ENCODE assay signal across 8 cellular contexts in the genomic region with DNA sequence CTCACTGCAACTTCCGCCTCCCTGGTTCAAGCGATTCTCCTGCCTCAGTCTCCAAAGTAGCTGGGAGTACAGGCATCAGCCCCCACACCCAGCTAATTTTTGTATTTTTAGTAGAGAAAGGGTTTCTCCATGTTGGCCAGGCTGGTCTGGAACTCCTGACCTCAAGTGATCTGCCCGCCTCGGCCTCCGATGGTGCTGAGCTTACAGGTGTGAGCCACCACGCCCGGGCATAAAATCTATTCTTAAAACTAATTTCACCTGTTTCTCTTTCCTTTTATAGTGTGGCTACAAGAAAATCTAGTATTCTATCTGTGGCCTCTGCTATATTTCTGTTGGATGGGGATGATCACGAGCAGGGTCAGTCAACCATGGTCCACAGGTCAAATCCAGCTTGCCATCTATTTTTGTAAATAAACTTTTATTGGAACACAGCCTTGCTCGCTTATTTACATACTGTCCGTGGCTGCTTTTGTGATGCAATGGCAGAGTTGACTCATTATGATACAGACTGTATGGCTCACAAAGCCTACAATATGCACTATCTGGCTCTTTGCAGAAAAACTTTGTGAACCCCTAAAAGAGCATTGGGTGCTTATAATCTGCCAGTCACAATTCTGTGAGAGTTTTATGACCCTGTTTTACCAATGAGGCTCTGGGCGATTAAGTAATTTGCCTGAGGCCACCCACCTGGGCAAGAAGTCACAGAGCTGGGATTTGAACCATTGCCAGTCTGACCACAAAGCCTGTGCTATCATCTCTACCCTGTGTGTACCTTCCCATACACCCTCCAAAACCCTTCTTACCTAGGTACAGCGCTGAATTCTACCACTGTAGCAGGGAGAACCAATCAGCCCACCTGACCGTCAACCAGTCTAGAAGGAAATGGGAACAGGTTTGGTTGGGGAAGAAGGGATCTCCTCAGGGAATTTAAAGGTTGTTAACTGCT. TPM values are rescaled to one million over a fixed set of nuclear protein-coding genes. Genes with fewer than 3 reads are reported as not detected.
DNase-seq lines count a peak whose midpoint lies in the region; ATAC-seq and TF ChIP-seq lines count a peak whose summit lies in the region.

No MANE protein-coding gene starts in this region.

- no peaks in the 10 kb centered on the region for H3K9me2 ChIP-seq in OCI-LY7 (ENCODE audit: insufficient read depth, low read length)

- H3K4me3 ChIP-seq in OCI-LY7 (ENCODE audit: low read depth, low read length, poor library complexity, severe bottlenecking) (no peak overlapping the region), testis (no peak overlapping the region)

- peaks cover 13 to 20% of the 10 kb centered on the region in 2 donors for H3K4me1 Mint-ChIP-seq in natural killer cell treated with Interleukin-12 subunit alpha and Interleukin-12 subunit beta and Interleukin-15 and Interleukin-18, amount 100 ng/mL, for 72 hours (ENCODE audit: low read depth in 2 of 2)
- H3K4me1 Mint-ChIP-seq in natural killer cell, result peaks cover 5% of the 10 kb centered on the region in 2 donors
- peaks cover 11% of the 10 kb centered on the region for H3K4me1 Mint-ChIP-seq in central memory CD8-positive, alpha-beta T cell
- H3K4me1 Mint-ChIP-seq in stimulated activated memory B cell treated with anti-CD40 and anti-IgM and Interleukin-4, amounts not matched to agents 10 μg/mL and 1 μg/mL and 100 μg/mL, for 72 hours, result peaks cover 26% of the 10 kb centered on the region

- no peaks in the 10 kb centered on the region for H3K79me2 ChIP-seq in OCI-LY7 (ENCODE audit: insufficient read depth, low read depth, low read length)

- DNase-seq in natural killer cell treated with Interleukin-12 subunit alpha and Interleukin-12 subunit beta and Interleukin-15 and Interleukin-18, amount 100 ng/mL, for 72 hours (ENCODE audit: low spot score), result no peak
- no peak for DNase-seq in natural killer cell
- no peak for DNase-seq in OCI-LY7 (ENCODE audit: low spot score)
- DNase-seq in central memory CD8-positive, alpha-beta T cell (ENCODE audit: low spot score in 2 of 2), result no peak
- DNase-seq in testis, result no peak
- DNase-seq in NCI-H1092 (lab: John Stamatoyannopoulos, UW), result no peak

- H4K20me1 ChIP-seq in OCI-LY7 (ENCODE audit: insufficient read depth, low read length), result no peaks in the 10 kb centered on the region

- H3K4me1 ChIP-seq in OCI-LY7 (ENCODE audit: insufficient read depth, low read length, poor library complexity, severe bottlenecking), result peaks cover 13% of the 10 kb centered on the region
- no peaks in the 10 kb centered on the region for H3K4me1 ChIP-seq in testis

- H2AFZ ChIP-seq in OCI-LY7 (ENCODE audit: low read length), result no peak overlapping the region

- WGBS in testis, 2 donors, result 88 to 91% methylated on average over 13 of the region's 13 CpGs

- TF ChIP-seq CTCF in natural killer cell (IDR thresholded peaks at IDR 0.05) (no peak), OCI-LY7 (conservative IDR thresholded peaks at IDR 0.05; ENCODE audit: low read length) (no peak), testis (IDR thresholded peaks at IDR 0.05) (no peak)

- peak overlapping the region; percentile 27 for H3K4me2 ChIP-seq in OCI-LY7 (ENCODE audit: low read length)

- POLR2A ChIA-PET in OCI-LY7 (lab: Charles Lee), result interaction anchor here (0.7 to 1.2 kb wide), 2 partner anchors 13 to 146 kb away, joined by 3 to 7 read pairs; no protein-coding TSS in a partner anchor

- peaks cover 6 to 18% of the 10 kb centered on the region in 2 donors for H3K27me3 Mint-ChIP-seq in natural killer cell treated with Interleukin-12 subunit alpha and Interleukin-12 subunit beta and Interleukin-15 and Interleukin-18, amount 100 ng/mL, for 72 hours
- peaks cover 14 to 16% of the 10 kb centered on the region in 2 donors for H3K27me3 Mint-ChIP-seq in natural killer cell (ENCODE audit: low read depth in 2 of 2)
- peaks cover 15% of the 10 kb centered on the region for H3K27me3 Mint-ChIP-seq in central memory CD8-positive, alpha-beta T cell
- peaks cover 15% of the 10 kb centered on the region for H3K27me3 Mint-ChIP-seq in stimulated activated memory B cell treated with anti-CD40 and anti-IgM and Interleukin-4, amounts not matched to agents 10 μg/mL and 1 μg/mL and 100 μg/mL, for 72 hours

- no peaks in the 10 kb centered on the region for H3K27me3 ChIP-seq in testis

- no peaks in the 10 kb centered on the region for H3K9me3 Mint-ChIP-seq in natural killer cell treated with Interleukin-12 subunit alpha and Interleukin-12 subunit beta and Interleukin-15 and Interleukin-18, amount 100 ng/mL, for 72 hours
- H3K9me3 Mint-ChIP-seq in natural killer cell, result no peaks in the 10 kb centered on the region
- no peaks in the 10 kb centered on the region for H3K9me3 Mint-ChIP-seq in central memory CD8-positive, alpha-beta T cell
- no peaks in the 10 kb centered on the region for H3K9me3 Mint-ChIP-seq in stimulated activated memory B cell treated with anti-CD40 and anti-IgM and Interleukin-4, amounts not matched to agents 10 μg/mL and 1 μg/mL and 100 μg/mL, for 72 hours

- H3K36me3 ChIP-seq in OCI-LY7 (ENCODE audit: insufficient read depth, low read length) (no peaks in the 10 kb centered on the region), testis (ENCODE audit: low read depth, missing control alignments) (no peaks in the 10 kb centered on the region)

- BruUV-seq in OCI-LY7 (replicated peaks; lab: Mats Ljungman, UMichigan), result no TSS peak

- peak; percentile 79 to 82 for ATAC-seq in natural killer cell treated with Interleukin-12 subunit alpha and Interleukin-12 subunit beta and Interleukin-15 and Interleukin-18, amount 100 ng/mL, for 72 hours
- no peak for ATAC-seq in natural killer cell
- peak; percentile 63 for ATAC-seq in HG03025 (IDR thresholded peaks at IDR 0.05; ENCODE audit: low FRiP score, unreplicated experiment)
- ATAC-seq in central memory CD8-positive, alpha-beta T cell (replicated peaks; ENCODE audit: extremely low read depth, poor library complexity, severe bottlenecking), result peak; percentile 28
- peak; percentile 87 for ATAC-seq in stimulated activated memory B cell treated with anti-CD40 and anti-IgM and Interleukin-4, amounts not matched to agents 10 μg/mL and 1 μg/mL and 100 μg/mL, for 72 hours

- no peaks in the 10 kb centered on the region for H3K9me3 ChIP-seq in OCI-LY7 (ENCODE audit: low read length)
- no peaks in the 10 kb centered on the region for H3K9me3 ChIP-seq in testis

- peak overlapping the region; percentile 16 for H3K4me3 Mint-ChIP-seq in natural killer cell treated with Interleukin-12 subunit alpha and Interleukin-12 subunit beta and Interleukin-15 and Interleukin-18, amount 100 ng/mL, for 72 hours
- H3K4me3 Mint-ChIP-seq in natural killer cell, result no peak overlapping the region
- H3K4me3 Mint-ChIP-seq in central memory CD8-positive, alpha-beta T cell, result no peak overlapping the region
- peak overlapping the region; percentile 29 for H3K4me3 Mint-ChIP-seq in stimulated activated memory B cell treated with anti-CD40 and anti-IgM and Interleukin-4, amounts not matched to agents 10 μg/mL and 1 μg/mL and 100 μg/mL, for 72 hours

- peak overlapping the region in 1 of 2 donors; percentile 64 for H3K27ac Mint-ChIP-seq in natural killer cell treated with Interleukin-12 subunit alpha and Interleukin-12 subunit beta and Interleukin-15 and Interleukin-18, amount 100 ng/mL, for 72 hours
- no peak overlapping the region for H3K27ac Mint-ChIP-seq in natural killer cell
- peak overlapping the region; percentile 41 for H3K27ac Mint-ChIP-seq in central memory CD8-positive, alpha-beta T cell (ENCODE audit: low read depth)
- peak overlapping the region; percentile 49 for H3K27ac Mint-ChIP-seq in stimulated activated memory B cell treated with anti-CD40 and anti-IgM and Interleukin-4, amounts not matched to agents 10 μg/mL and 1 μg/mL and 100 μg/mL, for 72 hours

- no peak for TF ChIP-seq POLR2A in testis (IDR thresholded peaks at IDR 0.05)

- no peaks in the 10 kb centered on the region for H3K36me3 Mint-ChIP-seq in natural killer cell treated with Interleukin-12 subunit alpha and Interleukin-12 subunit beta and Interleukin-15 and Interleukin-18, amount 100 ng/mL, for 72 hours
- H3K36me3 Mint-ChIP-seq in natural killer cell, result no peaks in the 10 kb centered on the region
- H3K36me3 Mint-ChIP-seq in central memory CD8-positive, alpha-beta T cell (ENCODE audit: insufficient read depth), result no peaks in the 10 kb centered on the region
- no peaks in the 10 kb centered on the region for H3K36me3 Mint-ChIP-seq in stimulated activated memory B cell treated with anti-CD40 and anti-IgM and Interleukin-4, amounts not matched to agents 10 μg/mL and 1 μg/mL and 100 μg/mL, for 72 hours

- H3K27ac ChIP-seq in OCI-LY7 (ENCODE audit: low read depth, low read length, poor library complexity, severe bottlenecking) (no peak overlapping the region), testis (no peak overlapping the region)

- CTCF ChIA-PET in OCI-LY7 (lab: Charles Lee; ENCODE audit: unreplicated experiment), result interaction anchor here (0.5 kb wide), 1 partner anchor 32 kb away, joined by 3 read pairs; no protein-coding TSS in a partner anchor

- intact Hi-C loops in natural killer cell (cut with micrococcal nuclease), result loop anchor here (5.0 kb wide), 1 partner anchor 154 kb away; no protein-coding TSS in a partner anchor
- intact Hi-C loops in OCI-LY7 (cut with micrococcal nuclease; ENCODE audit: unreplicated experiment), result loop anchor here (5.0 kb wide), 2 partner anchors 79 to 879 kb away; partner anchors contain the start of gene ELF5
- intact Hi-C loops in testis (cut with DNase I; ENCODE audit: low total_unique reads), result loop anchor here (10.0 kb wide), 1 partner anchor 466 kb away; no protein-coding TSS in a partner anchor

RNA-seq across cellular contexts. Expression of gene SLC1A2, which starts 28.3 kb away (rescaled TPM):
- total RNA-seq in natural killer cell treated with Interleukin-12 subunit alpha and Interleukin-12 subunit beta and Interleukin-15 and Interleukin-18, amount 100 ng/mL, for 72 hours, result under 1 TPM in 1 of 2 donors, not detected in 1; 0.12 TPM
- total RNA-seq in natural killer cell, result under 1 TPM in 1 of 3 donors, not detected in 2; 0.02 TPM
- not detected in 2 replicates for total RNA-seq in OCI-LY7 (2014; rRNA removed; shearing (Covaris generic))
- not detected in 2 replicates for total RNA-seq in OCI-LY7 (2022)
- 1 to 10 TPM in 1 of 2 donors, under 1 TPM in 1; 0.74 to 1.1 TPM for total RNA-seq in testis
- 7.5 TPM for polyA plus RNA-seq in testis (ENCODE audit: insufficient read depth, low read depth, low replicate concordance)

Comparison
In these comparisons a context has a peak if more than half of its experiments do, and no peak if none do; other contexts are left out.
1. ATAC-seq: peak in natural killer cell treated with Interleukin-12 subunit alpha and Interleukin-12 subunit beta and Interleukin-15 and Interleukin-18, amount 100 ng/mL, for 72 hours (2 of 2), HG03025 (single experiment), central memory CD8-positive, alpha-beta T cell (single experiment) and stimulated activated memory B cell treated with anti-CD40 and anti-IgM and Interleukin-4, amounts not matched to agents 10 μg/mL and 1 μg/mL and 100 μg/mL, for 72 hours (single experiment); none in natural killer cell (0 of 3).
2. H3K4me3 Mint-ChIP-seq: peak in natural killer cell treated with Interleukin-12 subunit alpha and Interleukin-12 subunit beta and Interleukin-15 and Interleukin-18, amount 100 ng/mL, for 72 hours (single experiment) and stimulated activated memory B cell treated with anti-CD40 and anti-IgM and Interleukin-4, amounts not matched to agents 10 μg/mL and 1 μg/mL and 100 μg/mL, for 72 hours (single experiment); none in natural killer cell (single experiment) and central memory CD8-positive, alpha-beta T cell (single experiment).
3. H3K27ac Mint-ChIP-seq: peak in central memory CD8-positive, alpha-beta T cell (single experiment) and stimulated activated memory B cell treated with anti-CD40 and anti-IgM and Interleukin-4, amounts not matched to agents 10 μg/mL and 1 μg/mL and 100 μg/mL, for 72 hours (single experiment); none in natural killer cell (0 of 2).